ENCODE assay signal across 13 cellular contexts in the genomic region with DNA sequence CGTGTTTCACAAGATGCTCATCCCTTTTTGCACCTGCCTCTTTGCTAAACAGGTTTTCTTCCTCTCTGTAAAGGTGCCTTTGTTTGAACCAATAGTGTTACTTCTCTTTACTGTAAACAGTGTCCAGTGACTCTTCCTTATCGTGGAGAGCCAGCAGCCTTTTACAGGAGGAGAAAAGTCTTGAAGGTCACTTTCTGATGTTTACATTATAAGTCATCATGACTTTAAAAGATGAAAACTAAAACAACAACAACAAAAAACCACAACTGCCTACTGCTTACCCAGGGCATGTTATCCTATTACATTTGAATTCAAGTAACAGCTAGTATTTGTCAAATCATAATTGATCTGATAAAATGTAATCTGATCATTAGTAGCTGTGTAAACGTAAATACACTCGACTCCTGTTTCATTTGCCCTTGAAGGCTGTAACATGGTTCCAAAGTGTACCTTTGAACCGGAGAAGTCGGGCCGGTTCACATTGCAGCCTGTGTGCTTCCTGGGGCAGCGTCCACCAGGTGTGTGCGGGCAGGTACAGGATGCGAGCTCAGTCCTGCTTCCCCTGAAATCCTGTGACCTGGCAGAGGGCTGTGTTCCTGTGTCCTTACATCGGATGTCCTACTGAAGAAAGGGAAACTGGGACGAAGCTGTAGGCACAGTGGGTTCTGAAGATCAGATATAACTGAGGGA.
DNase-seq lines count a peak whose midpoint lies in the region; ATAC-seq and TF ChIP-seq lines count a peak whose summit lies in the region.
"Had no signal": no experiment of that assay in that cellular context is flagged by ENCODE, and none has a peak within 500 bp of the region (broad histone marks: within the 10 kb centered on the region; RNA-seq: fewer than 3 reads in every experiment).

No MANE protein-coding gene starts in this region.

- peaks cover 4% of the 10 kb centered on the region for H3F3A ChIP-seq in SK-N-SH (replicated peaks; ENCODE audit: insufficient read depth)

- H3K9me3 Mint-ChIP-seq in Caco-2 (ENCODE audit: unreplicated experiment) = no peaks in the 10 kb centered on the region

- H4K20me1 ChIP-seq in SK-N-SH (ENCODE audit: insufficient read depth) = peaks cover 97% of the 10 kb centered on the region

- peaks cover 100% of the 10 kb centered on the region for H3K79me2 ChIP-seq in SK-N-SH (ENCODE audit: insufficient read depth)

- POLR2A ChIA-PET in Caco-2 (lab: Charles Lee) = interaction anchor here (0.6 to 2.0 kb wide), 6 partner anchors 13 to 44 kb away, joined by 3 to 16 read pairs (median 5); no protein-coding TSS in a partner anchor
- POLR2A ChIA-PET in SK-N-SH (lab: Yijun Ruan, JAX) = no interaction called here

- H3K9ac ChIP-seq in SK-N-SH = no peak overlapping the region

- H2AFZ ChIP-seq in SK-N-SH (ENCODE audit: low read depth) = no peak overlapping the region

- CTCF ChIA-PET in Caco-2 (lab: Charles Lee) = interaction anchor here (0.7 to 1.3 kb wide), 5 partner anchors 12 to 512 kb away, joined by 3 to 5 read pairs (median 3); no protein-coding TSS in a partner anchor
- CTCF ChIA-PET in SK-N-SH (lab: Yijun Ruan, JAX) = interaction anchor here (1.2 kb wide), 1 partner anchor 10 kb away, joined by 3 read pairs; no protein-coding TSS in a partner anchor

- H3K27ac Mint-ChIP-seq in Caco-2 (ENCODE audit: unreplicated experiment) = peak overlapping the region; percentile 30

- H3K4me3 ChIP-seq in Caco-2 (ENCODE audit: low read depth, low read length) (peak overlapping the region; percentile 21; the same call in 1 of the 2 replicates), SK-N-SH (ENCODE audit: low read depth in 2 of 2, low read length in 1 of 2) (no peak overlapping the region)
- H3K4me3 ChIP-seq: HAP-1, lung had no signal

- intact Hi-C loops in Caco-2 (cut with micrococcal nuclease; ENCODE audit: unreplicated experiment) (loop anchor here (1.0 to 2.0 kb wide), 4 partner anchors 14 to 41 kb away; no protein-coding TSS in a partner anchor), sciatic nerve (cut with DNase I) (no loop called here)

- H3K4me1 ChIP-seq in Caco-2 (peaks cover 43% of the 10 kb centered on the region), SK-N-SH (ENCODE audit: control insufficient read depth in 1 of 2, insufficient read depth in 2 of 2, low read depth in 1 of 2, low read length in 1 of 2) (no peaks in the 10 kb centered on the region; a peak in 1 of 4 replicates)
- H3K4me1 ChIP-seq: HAP-1 had no signal

- H3K36me3 ChIP-seq in Caco-2 (ENCODE audit: control insufficient read depth, insufficient read depth, low read length) = no peaks in the 10 kb centered on the region
- H3K36me3 ChIP-seq in SK-N-SH (replicated peaks in 1 of 2; ENCODE audit: control insufficient read depth in 1 of 2, insufficient read depth in 2 of 2, low read length in 1 of 2) = peaks cover 5 to 9% of the 10 kb centered on the region in 2 experiments
- H3K36me3 ChIP-seq: HAP-1 had no signal

- no peaks in the 10 kb centered on the region for H3K9me2 ChIP-seq in SK-N-SH

- no peaks in the 10 kb centered on the region for H3K27me3 Mint-ChIP-seq in Caco-2 (ENCODE audit: insufficient read depth, unreplicated experiment)

- TF ChIP-seq CTCF in Caco-2 (IDR thresholded peaks at IDR 0.05; ENCODE audit: insufficient read depth in 1 of 2, low read depth in 1 of 2, low read length in 1 of 2, severe bottlenecking in 1 of 2, unreplicated experiment in 1 of 2) = peak in 1 of 2 experiments; percentile 10
- no peak for TF ChIP-seq CTCF in SK-N-SH (IDR thresholded peaks at IDR 0.05)

- 0 out of 2 replicates have a peak overlapping the region, but pooled peaks have one; percentile 0 for H3K4me2 ChIP-seq in SK-N-SH

- H3K27me3 ChIP-seq in Caco-2 (replicated peaks; ENCODE audit: control insufficient read depth, insufficient read depth, low read length) (no peaks in the 10 kb centered on the region), SK-N-SH (ENCODE audit: insufficient read depth) (no peaks in the 10 kb centered on the region)

- peaks cover 21% of the 10 kb centered on the region for H3K36me3 Mint-ChIP-seq in Caco-2 (ENCODE audit: insufficient read depth, unreplicated experiment)

- DNase-seq in Caco-2 (peak; percentile 70 to 75), NCI-H146 (lab: John Stamatoyannopoulos, UW) (peak; percentile 70), SK-N-SH (no peak), mucosa of gallbladder (ENCODE audit: low spot score) (peak; percentile 62), caudate nucleus (lab: John Stamatoyannopoulos, UW) (no peak), sciatic nerve (ENCODE audit: low spot score) (no peak), AG08395 (ENCODE audit: low spot score) (no peak)
- DNase-seq: activated CD4-positive, CD25-positive, alpha-beta regulatory T cell treated with anti-CD3 and anti-CD28 coated beads, Interleukin-2, amount 50 U/mL, for 72 hours; activated effector memory CD4-positive, alpha-beta T cell treated with anti-CD3 and anti-CD28 coated beads, Interleukin-2, amount 50 U/mL, for 16 hours; NCI-H1694 had no signal

- ATAC-seq in GM18861 (IDR thresholded peaks at IDR 0.05; ENCODE audit: unreplicated experiment) (no peak), sciatic nerve (no peak)

- H3K4me3 Mint-ChIP-seq in Caco-2 (ENCODE audit: unreplicated experiment) = peak overlapping the region; percentile 42

- no TSS peak for BruUV-seq in Caco-2 (replicated peaks; lab: Mats Ljungman, UMichigan)

- 62% methylated on average over 11 of the region's 12 CpGs for WGBS in SK-N-SH (ENCODE audit: low lambda C conversion rate)

- H3K27ac ChIP-seq in SK-N-SH (ENCODE audit: low read depth in 2 of 2, low read length in 1 of 2) = no peak overlapping the region; a peak in 1 of 4 replicates
- H3K27ac ChIP-seq in caudate nucleus (ENCODE audit: low read depth, low read length) = no peak overlapping the region

- H3K4me1 Mint-ChIP-seq in Caco-2 (ENCODE audit: low read depth, unreplicated experiment) = peaks cover 44% of the 10 kb centered on the region

- no peak for TF ChIP-seq RAD21 in SK-N-SH (IDR thresholded peaks at IDR 0.05; ENCODE audit: low read length)

- H3K9me3 ChIP-seq in Caco-2 (no peaks in the 10 kb centered on the region), SK-N-SH (no peaks in the 10 kb centered on the region)
- H3K9me3 ChIP-seq: HAP-1 had no signal

- TF ChIP-seq EP300 in SK-N-SH (IDR thresholded peaks at IDR 0.05; ENCODE audit: borderline replicate concordance in 1 of 2, low read depth in 1 of 2, low read length in 1 of 2) = no peak

TF ChIP-seq in SK-N-SH, 30 proteins besides CTCF, POLR2A, EP300 and RAD21:
- TF ChIP-seq, protein P1, sequence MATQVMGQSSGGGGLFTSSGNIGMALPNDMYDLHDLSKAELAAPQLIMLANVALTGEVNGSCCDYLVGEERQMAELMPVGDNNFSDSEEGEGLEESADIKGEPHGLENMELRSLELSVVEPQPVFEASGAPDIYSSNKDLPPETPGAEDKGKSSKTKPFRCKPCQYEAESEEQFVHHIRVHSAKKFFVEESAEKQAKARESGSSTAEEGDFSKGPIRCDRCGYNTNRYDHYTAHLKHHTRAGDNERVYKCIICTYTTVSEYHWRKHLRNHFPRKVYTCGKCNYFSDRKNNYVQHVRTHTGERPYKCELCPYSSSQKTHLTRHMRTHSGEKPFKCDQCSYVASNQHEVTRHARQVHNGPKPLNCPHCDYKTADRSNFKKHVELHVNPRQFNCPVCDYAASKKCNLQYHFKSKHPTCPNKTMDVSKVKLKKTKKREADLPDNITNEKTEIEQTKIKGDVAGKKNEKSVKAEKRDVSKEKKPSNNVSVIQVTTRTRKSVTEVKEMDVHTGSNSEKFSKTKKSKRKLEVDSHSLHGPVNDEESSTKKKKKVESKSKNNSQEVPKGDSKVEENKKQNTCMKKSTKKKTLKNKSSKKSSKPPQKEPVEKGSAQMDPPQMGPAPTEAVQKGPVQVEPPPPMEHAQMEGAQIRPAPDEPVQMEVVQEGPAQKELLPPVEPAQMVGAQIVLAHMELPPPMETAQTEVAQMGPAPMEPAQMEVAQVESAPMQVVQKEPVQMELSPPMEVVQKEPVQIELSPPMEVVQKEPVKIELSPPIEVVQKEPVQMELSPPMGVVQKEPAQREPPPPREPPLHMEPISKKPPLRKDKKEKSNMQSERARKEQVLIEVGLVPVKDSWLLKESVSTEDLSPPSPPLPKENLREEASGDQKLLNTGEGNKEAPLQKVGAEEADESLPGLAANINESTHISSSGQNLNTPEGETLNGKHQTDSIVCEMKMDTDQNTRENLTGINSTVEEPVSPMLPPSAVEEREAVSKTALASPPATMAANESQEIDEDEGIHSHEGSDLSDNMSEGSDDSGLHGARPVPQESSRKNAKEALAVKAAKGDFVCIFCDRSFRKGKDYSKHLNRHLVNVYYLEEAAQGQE (IDR thresholded peaks at IDR 0.05; ENCODE audit: low read depth, low read length) = no peak
- no peak for TF ChIP-seq RFX5 (IDR thresholded peaks at IDR 0.05; ENCODE audit: low read length)
- no peak for TF ChIP-seq FOXJ3 (CRISPR knock-in tag; IDR thresholded peaks at IDR 0.05)
- TF ChIP-seq, protein P2, sequence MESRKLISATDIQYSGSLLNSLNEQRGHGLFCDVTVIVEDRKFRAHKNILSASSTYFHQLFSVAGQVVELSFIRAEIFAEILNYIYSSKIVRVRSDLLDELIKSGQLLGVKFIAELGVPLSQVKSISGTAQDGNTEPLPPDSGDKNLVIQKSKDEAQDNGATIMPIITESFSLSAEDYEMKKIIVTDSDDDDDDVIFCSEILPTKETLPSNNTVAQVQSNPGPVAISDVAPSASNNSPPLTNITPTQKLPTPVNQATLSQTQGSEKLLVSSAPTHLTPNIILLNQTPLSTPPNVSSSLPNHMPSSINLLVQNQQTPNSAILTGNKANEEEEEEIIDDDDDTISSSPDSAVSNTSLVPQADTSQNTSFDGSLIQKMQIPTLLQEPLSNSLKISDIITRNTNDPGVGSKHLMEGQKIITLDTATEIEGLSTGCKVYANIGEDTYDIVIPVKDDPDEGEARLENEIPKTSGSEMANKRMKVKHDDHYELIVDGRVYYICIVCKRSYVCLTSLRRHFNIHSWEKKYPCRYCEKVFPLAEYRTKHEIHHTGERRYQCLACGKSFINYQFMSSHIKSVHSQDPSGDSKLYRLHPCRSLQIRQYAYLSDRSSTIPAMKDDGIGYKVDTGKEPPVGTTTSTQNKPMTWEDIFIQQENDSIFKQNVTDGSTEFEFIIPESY (IDR thresholded peaks at IDR 0.05; ENCODE audit: borderline replicate concordance, low read depth) = no peak
- TF ChIP-seq, protein P3, sequence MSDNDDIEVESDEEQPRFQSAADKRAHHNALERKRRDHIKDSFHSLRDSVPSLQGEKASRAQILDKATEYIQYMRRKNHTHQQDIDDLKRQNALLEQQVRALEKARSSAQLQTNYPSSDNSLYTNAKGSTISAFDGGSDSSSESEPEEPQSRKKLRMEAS (IDR thresholded peaks at IDR 0.05; ENCODE audit: low read depth) = no peak
- TF ChIP-seq RCOR1 (IDR thresholded peaks at IDR 0.05; ENCODE audit: low read length) = no peak
- no peak for TF ChIP-seq YY1 (IDR thresholded peaks at IDR 0.05; ENCODE audit: low read depth)
- no peak for TF ChIP-seq TAF1 (IDR thresholded peaks at IDR 0.05; ENCODE audit: borderline replicate concordance, low read depth, low read length)
- TF ChIP-seq ELF1 (IDR thresholded peaks at IDR 0.05) = no peak

Comparison
In these comparisons a context has a peak if more than half of its experiments do, and no peak if none do; other contexts are left out.
1. DNase-seq: peak in Caco-2 (2 of 2), NCI-H146 (single experiment) and mucosa of gallbladder (single experiment); none in SK-N-SH (single experiment), caudate nucleus (0 of 61), sciatic nerve (single experiment) and AG08395 (single experiment).